28 cellular contexts compared by ENCODE assay signal in genomic region chr2:216571909-216572513, GRCh38.
DNase-seq lines count a peak whose midpoint lies in the region; ATAC-seq, FAIRE-seq and TF ChIP-seq lines count a peak whose summit lies in the region.
"Had no signal": no experiment of that assay in that cellular context is flagged by ENCODE, and none has a peak within 500 bp of the region (broad histone marks: within the 10 kb centered on the region; RNA-seq: fewer than 3 reads in every experiment).

No MANE protein-coding gene starts in this region.

- H3K79me2 ChIP-seq in K562 (ENCODE audit: control insufficient read depth, insufficient read depth, low read length): no peaks in the 10 kb centered on the region

- in situ Hi-C loops in K562 (cut with MboI): no loop called here

- no peaks in the 10 kb centered on the region for H3K9me1 ChIP-seq in K562 (ENCODE audit: control insufficient read depth, insufficient read depth, low read length)

- no peaks in the 10 kb centered on the region for H4K20me1 ChIP-seq in K562 (replicated peaks; ENCODE audit: control insufficient read depth, insufficient read depth, low read length)

- TF ChIP-seq EP300 in K562 (IDR thresholded peaks at IDR 0.05; ENCODE audit: low read length): no peak

- DNase-seq in Calu3 (peak; percentile 4), DMS53 treated with DMSO at 0.1 percent for 48 hours (lab: John Stamatoyannopoulos, UW; ENCODE audit: unreplicated experiment) (peak; percentile 30), K562 (ENCODE audit: extremely low read depth in 1 of 4, low spot score in 3 of 4) (no peak), NCI-H1436 (lab: John Stamatoyannopoulos, UW) (no peak)
- DNase-seq in activated CD8-positive, alpha-beta memory T cell treated with anti-CD3 and anti-CD28 coated beads, Interleukin-2, amount 10 ng/mL, durations not matched to agents 7 days and 5 days: no peak
- no peak for DNase-seq in stimulated activated CD4-positive, alpha-beta T cell treated with anti-CD3 and anti-CD28 coated beads, Interleukin-1b, Interleukin-23, amount 100 ng/mL, for 48 hours
- DNase-seq: activated naive CD4-positive, alpha-beta T cell treated with anti-CD3 and anti-CD28 coated beads, Interleukin-2, amount 10 ng/mL, durations not matched to agents 7 days and 5 days; activated T-cell treated with anti-CD3 and anti-CD28 coated beads, Interleukin-2, amount 50 U/mL, for 24 hours; anterior cingulate cortex; cerebellar nuclear complex; NCI-H1436 treated with DMSO at 0.1 percent for 48 hours; NCI-H510A treated with DMSO at 0.1 percent for 48 hours; NK-92 treated with Interleukin-12 subunit alpha and Interleukin-12 subunit beta, amount 100 ng/mL, for 24 hours; retina; SJCRH30; spleen; stimulated activated CD4-positive, alpha-beta T cell treated with anti-CD3 and anti-CD28 coated beads, Interleukin-4, amount 100 ng/mL, for 1 hour; stimulated activated naive CD4-positive, alpha-beta T cell; T-helper 1 cell had no signal

- no peak for ATAC-seq in K562
- ATAC-seq in activated CD8-positive, alpha-beta memory T cell treated with anti-CD3 and anti-CD28 coated beads, Interleukin-2, amount 10 ng/mL, durations not matched to agents 7 days and 5 days: no peak
- no peak for ATAC-seq in HG03139 (IDR thresholded peaks at IDR 0.05; ENCODE audit: unreplicated experiment)
- ATAC-seq: activated CD4-positive, CD25-positive, alpha-beta regulatory T cell treated with anti-CD3 and anti-CD28 coated beads, Interleukin-2, amount 50 U/mL, for 24 hours; natural killer cell treated with Interleukin-12 subunit alpha and Interleukin-12 subunit beta and Interleukin-15 and Interleukin-18, amount 100 ng/mL, for 72 hours; Panc1 had no signal

- CTCF ChIA-PET in Calu3 (lab: Charles Lee): no interaction called here
- CTCF ChIA-PET in K562 (lab: Yijun Ruan, JAX; ENCODE audit: low intra/inter-chr PET ratio): no interaction called here
- CTCF ChIA-PET in activated CD8-positive, alpha-beta memory T cell treated with anti-CD3 and anti-CD28 coated beads, Interleukin-2, amount 10 ng/mL, durations not matched to agents 7 days and 5 days (lab: Charles Lee): interaction anchor here (1.7 kb wide), 1 partner anchor 15 kb away, joined by 4 read pairs; no protein-coding TSS in a partner anchor

- no peaks in the 10 kb centered on the region for H3K9me3 Mint-ChIP-seq in Calu3 (ENCODE audit: low read depth, unreplicated experiment)
- no peaks in the 10 kb centered on the region for H3K9me3 Mint-ChIP-seq in activated CD8-positive, alpha-beta memory T cell treated with anti-CD3 and anti-CD28 coated beads, Interleukin-2, amount 10 ng/mL, durations not matched to agents 7 days and 5 days (ENCODE audit: low read depth)

- H3K4me2 ChIP-seq in K562 (ENCODE audit: insufficient read depth, low read length): no peak overlapping the region
- H3K4me2 ChIP-seq: KMS-11 had no signal

- H3K4me1 ChIP-seq in K562 (replicated peaks in 1 of 2; ENCODE audit: control insufficient read depth in 2 of 2, insufficient read depth in 2 of 2, low read length in 2 of 2) (no peaks in the 10 kb centered on the region), liver (ENCODE audit: control insufficient read depth in 4 of 4, insufficient read depth in 4 of 4, low read length in 3 of 4) (peaks cover 5 to 33% (median 10%) of the 10 kb centered on the region in 4 donors)
- H3K4me1 ChIP-seq: SJCRH30 had no signal

- H3K9me3 ChIP-seq in K562 (replicated peaks; ENCODE audit: control insufficient read depth, insufficient read depth, low read depth, low read length) (no peaks in the 10 kb centered on the region), liver (ENCODE audit: control insufficient read depth in 4 of 4, low read length in 3 of 4) (no peaks in the 10 kb centered on the region)
- H3K9me3 ChIP-seq: SJCRH30 had no signal

- H3K27me3 Mint-ChIP-seq in Calu3 (ENCODE audit: unreplicated experiment): no peaks in the 10 kb centered on the region
- H3K27me3 Mint-ChIP-seq in activated CD8-positive, alpha-beta memory T cell treated with anti-CD3 and anti-CD28 coated beads, Interleukin-2, amount 10 ng/mL, durations not matched to agents 7 days and 5 days: peaks cover 39% of the 10 kb centered on the region

- H3K27me3 ChIP-seq in K562 (ENCODE audit: control insufficient read depth in 2 of 2, insufficient read depth in 2 of 2, low read length in 2 of 2): peaks cover 0 to 10% of the 10 kb centered on the region in 2 experiments; a peak in 2 of 5 replicates
- H3K27me3 ChIP-seq in liver (ENCODE audit: control insufficient read depth in 4 of 4, insufficient read depth in 4 of 4, low read length in 3 of 4): no peaks in the 10 kb centered on the region
- H3K27me3 ChIP-seq: SJCRH30, spleen, tibial nerve had no signal

- FAIRE-seq in K562 (lab: Jason Lieb, UNC): no peak
- FAIRE-seq: TTC549 had no signal

- H2AFZ ChIP-seq in K562 (ENCODE audit: low read depth, low read length): no peak overlapping the region

- peaks cover under 1% of the 10 kb centered on the region for H3K4me1 Mint-ChIP-seq in Calu3 (ENCODE audit: low read depth, unreplicated experiment)
- peaks cover 1% of the 10 kb centered on the region for H3K4me1 Mint-ChIP-seq in activated CD8-positive, alpha-beta memory T cell treated with anti-CD3 and anti-CD28 coated beads, Interleukin-2, amount 10 ng/mL, durations not matched to agents 7 days and 5 days

- 3% methylated on average over 4 of the region's 4 CpGs for WGBS in K562 (ENCODE audit: insufficient coverage, low coverage, missing lambda C conversion rate)
- WGBS in liver: 34% methylated on average over 4 of the region's 4 CpGs

- H3K36me3 ChIP-seq in K562 (ENCODE audit: control insufficient read depth, insufficient read depth, low read length) (no peaks in the 10 kb centered on the region), liver (ENCODE audit: control insufficient read depth in 4 of 4, insufficient read depth in 3 of 4, low read depth in 1 of 4, low read length in 3 of 4) (no peaks in the 10 kb centered on the region)
- H3K36me3 ChIP-seq: SJCRH30, spleen, tibial nerve had no signal

- POLR2A ChIA-PET in K562 (lab: Yijun Ruan, JAX): no interaction called here

- H3K4me3 ChIP-seq in K562 (no peak overlapping the region), liver (ENCODE audit: low read depth in 1 of 3, low read length in 3 of 3) (no peak overlapping the region)
- H3K4me3 ChIP-seq: SJCRH30, spleen, tibial nerve had no signal

- TF ChIP-seq CTCF in Calu3 (IDR thresholded peaks at IDR 0.05; ENCODE audit: unreplicated experiment) (no peak), K562 (IDR thresholded peaks at IDR 0.05 in 2 of 3, conservative IDR thresholded peaks at IDR 0.05 in 1 of 3; ENCODE audit: insufficient read depth in 2 of 3, low read depth in 1 of 3, low read length in 3 of 3) (no peak), liver (IDR thresholded peaks at IDR 0.05; ENCODE audit: low read depth, low read length, missing input control) (no peak)

- TF ChIP-seq RAD21 in K562 (CRISPR knock-in tag; conservative IDR thresholded peaks at IDR 0.05 in 1 of 2, IDR thresholded peaks at IDR 0.05 in 1 of 2) (no peak), liver (IDR thresholded peaks at IDR 0.05) (no peak)

- no peak overlapping the region for H3K27ac ChIP-seq in K562 (ENCODE audit: extremely low read depth, low read depth, low read length)
- H3K27ac ChIP-seq in liver (ENCODE audit: low read depth in 1 of 2, low read length in 2 of 2): peak overlapping the region; percentile 91 to 94
- H3K27ac ChIP-seq: C4-2B, KMS-11, SJCRH30 had no signal

- BruUV-seq in Calu3 (replicated peaks; lab: Mats Ljungman, UMichigan) (no TSS peak), K562 (replicated peaks; lab: Mats Ljungman, UMichigan) (no TSS peak)

- intact Hi-C loops in Calu3 (cut with micrococcal nuclease; ENCODE audit: unreplicated experiment) (no loop called here), K562 (cut with micrococcal nuclease) (no loop called here)

- H3K4me3 Mint-ChIP-seq in Calu3 (ENCODE audit: low read depth, unreplicated experiment): no peak overlapping the region
- no peak overlapping the region for H3K4me3 Mint-ChIP-seq in activated CD8-positive, alpha-beta memory T cell treated with anti-CD3 and anti-CD28 coated beads, Interleukin-2, amount 10 ng/mL, durations not matched to agents 7 days and 5 days
- H3K4me3 Mint-ChIP-seq: activated naive CD4-positive, alpha-beta T cell treated with anti-CD3 and anti-CD28 coated beads, Interleukin-2, amount 10 ng/mL, durations not matched to agents 7 days and 5 days; activated T-cell treated with anti-CD3 and anti-CD28 coated beads, Interleukin-2, amount 50 U/mL, for 24 hours; natural killer cell treated with Interleukin-12 subunit alpha and Interleukin-12 subunit beta and Interleukin-15 and Interleukin-18, amount 100 ng/mL, for 72 hours had no signal

- H3K36me3 Mint-ChIP-seq in Calu3 (ENCODE audit: insufficient read depth, unreplicated experiment): no peaks in the 10 kb centered on the region
- H3K36me3 Mint-ChIP-seq in activated CD8-positive, alpha-beta memory T cell treated with anti-CD3 and anti-CD28 coated beads, Interleukin-2, amount 10 ng/mL, durations not matched to agents 7 days and 5 days: no peaks in the 10 kb centered on the region
- H3K36me3 Mint-ChIP-seq: activated naive CD4-positive, alpha-beta T cell treated with anti-CD3 and anti-CD28 coated beads, Interleukin-2, amount 10 ng/mL, durations not matched to agents 7 days and 5 days had no signal

- no peak overlapping the region for H3K27ac Mint-ChIP-seq in Calu3 (ENCODE audit: unreplicated experiment)
- no peak overlapping the region for H3K27ac Mint-ChIP-seq in activated CD8-positive, alpha-beta memory T cell treated with anti-CD3 and anti-CD28 coated beads, Interleukin-2, amount 10 ng/mL, durations not matched to agents 7 days and 5 days
- H3K27ac Mint-ChIP-seq: activated naive CD4-positive, alpha-beta T cell treated with anti-CD3 and anti-CD28 coated beads, Interleukin-2, amount 10 ng/mL, durations not matched to agents 7 days and 5 days; activated T-cell treated with anti-CD3 and anti-CD28 coated beads, Interleukin-2, amount 50 U/mL, for 24 hours; natural killer cell treated with Interleukin-12 subunit alpha and Interleukin-12 subunit beta and Interleukin-15 and Interleukin-18, amount 100 ng/mL, for 72 hours had no signal

- no peak for TF ChIP-seq POLR2A in K562 (conservative IDR thresholded peaks at IDR 0.05)

- H3K9ac ChIP-seq in K562 (ENCODE audit: insufficient read depth in 1 of 2, low read depth in 2 of 2, low read length in 2 of 2) (no peak overlapping the region), liver (ENCODE audit: low read depth in 1 of 2, low read length in 2 of 2) (peak overlapping the region; percentile 6 to 56)
- H3K9ac ChIP-seq: KMS-11 had no signal

TF ChIP-seq in K562, 482 proteins besides CTCF, POLR2A, EP300 and RAD21:
- TF ChIP-seq TEAD4 (IDR thresholded peaks at IDR 0.05; ENCODE audit: low read length) (no peak), TEAD4 (CRISPR knock-in tag; IDR thresholded peaks at IDR 0.05; ENCODE audit: borderline replicate concordance) (no peak), ZNF316 (IDR thresholded peaks at IDR 0.05) (peak; percentile 22; the same call in 1 of the 2 replicates)
TF ChIP-seq in K562: peak in this region for 1.

TF ChIP-seq in liver, 16 proteins besides CTCF, POLR2A, EP300 and RAD21:
- TF ChIP-seq JUND (IDR thresholded peaks at IDR 0.05) (peak in 1 of 2 donors; percentile 63), NR2F2 (IDR thresholded peaks at IDR 0.05) (no peak)

Comparison
In these comparisons a context has a peak if more than half of its experiments do, and no peak if none do; other contexts are left out.
1. DNase-seq: peak in Calu3 (single experiment) and DMS53 treated with DMSO at 0.1 percent for 48 hours (single experiment); none in K562 (0 of 4), NCI-H1436 (single experiment), activated CD8-positive, alpha-beta memory T cell treated with anti-CD3 and anti-CD28 coated beads, Interleukin-2, amount 10 ng/mL, durations not matched to agents 7 days and 5 days (single experiment) and stimulated activated CD4-positive, alpha-beta T cell treated with anti-CD3 and anti-CD28 coated beads, Interleukin-1b, Interleukin-23, amount 100 ng/mL, for 48 hours (single experiment).
2. H3K9ac ChIP-seq: peak in liver (2 of 2); none in K562 (0 of 2).